In genomic region chr6:43036712-43037111, GRCh38 we compare ENCODE assay signal across 1 cellular context.
TF ChIP-seq lines count a peak whose summit lies in the region.

No MANE protein-coding gene starts in this region.

TF ChIP-seq in IMR-90, 13 proteins besides CTCF, POLR2A, EP300 and RAD21:
- TF ChIP-seq RCOR1 (IDR thresholded peaks at IDR 0.05; ENCODE audit: insufficient replicate concordance, low read length) (no peak), SMC3 (IDR thresholded peaks at IDR 0.05; ENCODE audit: low read depth, low read length) (no peak), USF2 (IDR thresholded peaks at IDR 0.05; ENCODE audit: low read depth, low read length) (no peak), NFE2L2 (IDR thresholded peaks at IDR 0.05; ENCODE audit: low read depth, low read length) (no peak), FOS (IDR thresholded peaks at IDR 0.05; ENCODE audit: low read depth, low read length) (no peak), MXI1 (IDR thresholded peaks at IDR 0.05; ENCODE audit: borderline replicate concordance, low read depth, low read length) (no peak), BHLHE40 (IDR thresholded peaks at IDR 0.05; ENCODE audit: low read depth, low read length) (no peak), CHD1 (IDR thresholded peaks at IDR 0.05; ENCODE audit: low read depth, low read length) (no peak), RFX5 (IDR thresholded peaks at IDR 0.05; ENCODE audit: low read depth, low read length) (no peak), CEBPB (IDR thresholded peaks at IDR 0.05; ENCODE audit: low read depth, low read length) (no peak), MAZ (IDR thresholded peaks at IDR 0.05; ENCODE audit: borderline replicate concordance, low read depth, low read length) (no peak), MAFK (IDR thresholded peaks at IDR 0.05; ENCODE audit: low read depth, low read length) (no peak)
- TF ChIP-seq, protein P1, sequence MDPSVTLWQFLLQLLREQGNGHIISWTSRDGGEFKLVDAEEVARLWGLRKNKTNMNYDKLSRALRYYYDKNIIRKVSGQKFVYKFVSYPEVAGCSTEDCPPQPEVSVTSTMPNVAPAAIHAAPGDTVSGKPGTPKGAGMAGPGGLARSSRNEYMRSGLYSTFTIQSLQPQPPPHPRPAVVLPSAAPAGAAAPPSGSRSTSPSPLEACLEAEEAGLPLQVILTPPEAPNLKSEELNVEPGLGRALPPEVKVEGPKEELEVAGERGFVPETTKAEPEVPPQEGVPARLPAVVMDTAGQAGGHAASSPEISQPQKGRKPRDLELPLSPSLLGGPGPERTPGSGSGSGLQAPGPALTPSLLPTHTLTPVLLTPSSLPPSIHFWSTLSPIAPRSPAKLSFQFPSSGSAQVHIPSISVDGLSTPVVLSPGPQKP (IDR thresholded peaks at IDR 0.05; ENCODE audit: borderline replicate concordance, low read depth, low read length), result no peak
